In genomic region chr18:77101410-77102245, GRCh38 we compare ENCODE assay signal across 8 cellular contexts. TPM values are rescaled to one million over a fixed set of nuclear protein-coding genes. Genes with fewer than 3 reads are reported as not detected.
DNase-seq lines count a peak whose midpoint lies in the region; ATAC-seq, FAIRE-seq and TF ChIP-seq lines count a peak whose summit lies in the region.

No MANE protein-coding gene starts in this region.

- peak; percentile 99 for FAIRE-seq in astrocyte (lab: Jason Lieb, UNC)

- H3K4me3 Mint-ChIP-seq in astrocyte (ENCODE audit: unreplicated experiment): peak overlapping the region; percentile 52

- H3K4me1 ChIP-seq in RWPE2 (ENCODE audit: insufficient read depth, poor library complexity, severe bottlenecking) (peaks cover 38% of the 10 kb centered on the region), astrocyte (ENCODE audit: insufficient read depth, low read length) (peaks cover 51% of the 10 kb centered on the region)

- H3K27ac ChIP-seq in RWPE2 (ENCODE audit: poor library complexity, severe bottlenecking) (peak overlapping the region; percentile 100), astrocyte (ENCODE audit: low read depth, low read length) (peak overlapping the region; percentile 95)

- peaks cover 41% of the 10 kb centered on the region for H3K36me3 ChIP-seq in RWPE2 (ENCODE audit: low read depth)
- no peaks in the 10 kb centered on the region for H3K36me3 ChIP-seq in astrocyte (ENCODE audit: insufficient read depth, low read length)
- no peaks in the 10 kb centered on the region for H3K36me3 ChIP-seq in kidney epithelial cell (ENCODE audit: control insufficient read depth, insufficient read depth, low read length)

- peak overlapping the region; percentile 94 for H3K27ac Mint-ChIP-seq in astrocyte (ENCODE audit: unreplicated experiment)

- H3K9me3 Mint-ChIP-seq in astrocyte (ENCODE audit: unreplicated experiment): no peaks in the 10 kb centered on the region

- TF ChIP-seq CTCF in RWPE2 (IDR thresholded peaks at IDR 0.05; ENCODE audit: poor library complexity, severe bottlenecking) (no peak), astrocyte (IDR thresholded peaks at IDR 0.05; ENCODE audit: insufficient read depth, low read depth, low read length) (no peak), kidney epithelial cell (IDR thresholded peaks at IDR 0.05; ENCODE audit: insufficient read depth, low read length, poor library complexity, severe bottlenecking) (no peak)

- no peaks in the 10 kb centered on the region for H3K9me3 ChIP-seq in RWPE2 (ENCODE audit: severe bottlenecking)
- no peaks in the 10 kb centered on the region for H3K9me3 ChIP-seq in astrocyte (ENCODE audit: insufficient read depth, low read depth, low read length)

- peaks cover 2% of the 10 kb centered on the region for H3K36me3 Mint-ChIP-seq in astrocyte (ENCODE audit: low read depth, unreplicated experiment)

- H3K4me2 ChIP-seq in astrocyte (ENCODE audit: low read length): peak overlapping the region; percentile 81

- peak; percentile 24 for DNase-seq in 8988T
- DNase-seq in RWPE2 (ENCODE audit: low spot score): peak; percentile 95
- DNase-seq in astrocyte (ENCODE audit: low read depth): peak; percentile 97
- peak; percentile 93 for DNase-seq in kidney epithelial cell (ENCODE audit: low read depth)
- peak; percentile 54 to 59 for DNase-seq in stimulated activated CD4-positive, alpha-beta T cell treated with anti-CD3 and anti-CD28 coated beads, Interleukin-4, amount 100 ng/mL, for 4 hours
- DNase-seq in NCI-H146 (lab: John Stamatoyannopoulos, UW): no peak

- H3K27me3 ChIP-seq in RWPE2 (ENCODE audit: insufficient read depth, poor library complexity, severe bottlenecking): no peaks in the 10 kb centered on the region
- H3K27me3 ChIP-seq in astrocyte (ENCODE audit: insufficient read depth, low read length): no peaks in the 10 kb centered on the region
- H3K27me3 ChIP-seq in kidney epithelial cell (ENCODE audit: control insufficient read depth, insufficient read depth, low read length): no peaks in the 10 kb centered on the region

- no peaks in the 10 kb centered on the region for H4K20me1 ChIP-seq in astrocyte (ENCODE audit: insufficient read depth, low read length)

- peaks cover 44% of the 10 kb centered on the region for H3K4me1 Mint-ChIP-seq in astrocyte (ENCODE audit: low read depth, unreplicated experiment)

- ATAC-seq in GM18870 (IDR thresholded peaks at IDR 0.05; ENCODE audit: unreplicated experiment) (peak; percentile 15), HG03095 (IDR thresholded peaks at IDR 0.05; ENCODE audit: unreplicated experiment) (peak; percentile 28), RWPE2 (ENCODE audit: low read depth) (peak; percentile 86)

- H3K79me2 ChIP-seq in astrocyte (ENCODE audit: insufficient read depth, low read length): no peaks in the 10 kb centered on the region

- no peaks in the 10 kb centered on the region for H3K27me3 Mint-ChIP-seq in astrocyte (ENCODE audit: low read depth, unreplicated experiment)

- H3K9ac ChIP-seq in astrocyte (ENCODE audit: low read length): peak overlapping the region; percentile 82

- H3K4me3 ChIP-seq in RWPE2 (ENCODE audit: severe bottlenecking): no peak overlapping the region
- peak overlapping the region; percentile 27 for H3K4me3 ChIP-seq in astrocyte (ENCODE audit: insufficient read depth, low read depth, low read length)
- no peak overlapping the region for H3K4me3 ChIP-seq in kidney epithelial cell (ENCODE audit: low read depth, low read length)

- peak overlapping the region; percentile 35 for H2AFZ ChIP-seq in astrocyte (ENCODE audit: low read depth, low read length)

RNA-seq across cellular contexts. Expression of gene MBP, which starts 31.0 kb away (rescaled TPM):
- 10.8 and 11.4 TPM in 2 replicates for total RNA-seq in astrocyte
- 29.1 and 37.2 TPM in 2 replicates for total RNA-seq in kidney epithelial cell

Comparison
In these comparisons a context has a peak if more than half of its experiments do, and no peak if none do; other contexts are left out.
1. ATAC-seq: peak in every context shown above with its lines; median percentile 86 in RWPE2; 28 in HG03095; 15 in GM18870.